In genomic region chr4:138305055-138305454, GRCh38 we compare ENCODE assay signal across 26 cellular contexts.
"Had no signal": no experiment of that assay in that cellular context is flagged by ENCODE, and none has a peak within 500 bp of the region (broad histone marks: within the 10 kb centered on the region; RNA-seq: fewer than 3 reads in every experiment).

No MANE protein-coding gene starts in this region.

- H3K27me3 ChIP-seq: adrenal gland, brain microvascular endothelial cell, foreskin keratinocyte, heart left ventricle, ovary had no signal

- H3K9me3 ChIP-seq: adrenal gland, heart left ventricle, ovary, prostate gland, thoracic aorta had no signal

- H3K27ac ChIP-seq: adrenal gland, brain microvascular endothelial cell, foreskin keratinocyte, ovary, prostate gland, thoracic aorta, VCaP had no signal

- ATAC-seq: esophagus mucosa; foreskin keratinocyte; heart left ventricle; left colon; sciatic nerve; stimulated activated effector memory CD8-positive, alpha-beta T cell treated with anti-CD3 and anti-CD28 coated beads, Interleukin-12 subunit alpha, Interleukin-12 subunit beta, amount 100 ng/mL, for 72 hours had no signal

- H3K36me3 ChIP-seq: adrenal gland, brain microvascular endothelial cell, heart left ventricle, ovary, prostate gland, thoracic aorta had no signal

- H3K4me3 ChIP-seq: adrenal gland, heart left ventricle, ovary, prostate gland, thoracic aorta had no signal

- H3K4me1 ChIP-seq: adrenal gland, heart left ventricle, prostate gland had no signal

- DNase-seq: activated CD4-positive, alpha-beta T cell treated with anti-CD3 and anti-CD28 coated beads for 4 hours; activated CD4-positive, alpha-beta T cell treated with anti-CD3 and anti-CD28 coated beads, Interleukin-2, amount 50 U/mL, for 4 hours; activated CD8-positive, alpha-beta memory T cell treated with anti-CD3 and anti-CD28 coated beads for 24 hours; activated effector memory CD4-positive, alpha-beta T cell treated with anti-CD3 and anti-CD28 coated beads, Interleukin-2, amount 50 U/mL, for 16 hours; activated naive CD4-positive, alpha-beta T cell treated with anti-CD3 and anti-CD28 coated beads for 36 hours; activated naive CD8-positive, alpha-beta T cell treated with anti-CD3 and anti-CD28 coated beads for 36 hours; adrenal gland; brain microvascular endothelial cell; endodermal cell; foreskin keratinocyte; heart left ventricle; hypothalamus; immature natural killer cell; kidney; left colon; naive B cell; ovary; retina; small intestine; stimulated activated CD4-positive, alpha-beta T cell treated with anti-CD3 and anti-CD28 coated beads, Interleukin-4, amount 100 ng/mL, for 24 hours had no signal
